8 cellular contexts compared by ENCODE assay signal in genomic region chr11:66068154-66068821, GRCh38. TPM values are rescaled to one million over a fixed set of nuclear protein-coding genes. Genes with fewer than 3 reads are reported as not detected.
DNase-seq lines count a peak whose midpoint lies in the region; ATAC-seq and TF ChIP-seq lines count a peak whose summit lies in the region.

No MANE protein-coding gene starts in this region.

- intact Hi-C loops in transverse colon (cut with DNase I; ENCODE audit: low total_unique reads) = no loop called here

- TF ChIP-seq CTCF in KMS-11 (conservative IDR thresholded peaks at IDR 0.05; ENCODE audit: low read depth, low read length) (peak; percentile 90), gastroesophageal sphincter (IDR thresholded peaks at IDR 0.05) (peak; percentile 76 to 93 (median 86)), parathyroid adenoma (IDR thresholded peaks at IDR 0.05) (peak; percentile 79), transverse colon (IDR thresholded peaks at IDR 0.05) (peak; percentile 82 to 95 (median 91))

- in situ Hi-C loops in transverse colon (cut with MboI; ENCODE audit: low pct_ligation_motif_present in 1 of 4, low pct_unique_long_range_greater_than_20kb in 1 of 4, low sequenced_read_pairs in 3 of 4) = loop anchor here in 1 of 4 donors (5.0 kb wide), 1 partner anchor 64 kb away; no protein-coding TSS in a partner anchor

- H3K27me3 ChIP-seq in KMS-11 (ENCODE audit: insufficient read depth, low read depth) = 0 out of 2 replicates have a peak, but pooled peaks cover 5% of the 10 kb centered on the region
- no peaks in the 10 kb centered on the region for H3K27me3 ChIP-seq in gastroesophageal sphincter
- H3K27me3 ChIP-seq in parathyroid adenoma (ENCODE audit: control insufficient read depth, insufficient read depth, low read length) = no peaks in the 10 kb centered on the region
- H3K27me3 ChIP-seq in transverse colon = no peaks in the 10 kb centered on the region

- H3K9me3 ChIP-seq in SK-N-MC (ENCODE audit: low read depth, low read length) (no peaks in the 10 kb centered on the region), gastroesophageal sphincter (no peaks in the 10 kb centered on the region), parathyroid adenoma (ENCODE audit: control insufficient read depth, low read length) (no peaks in the 10 kb centered on the region), transverse colon (no peaks in the 10 kb centered on the region)

- DNase-seq in DMS 273 (lab: John Stamatoyannopoulos, UW; ENCODE audit: unreplicated experiment) = peak; percentile 86
- peak; percentile 61 for DNase-seq in SK-N-MC (ENCODE audit: low read depth, low spot score)
- DNase-seq in activated naive CD4-positive, alpha-beta T cell treated with anti-CD3 and anti-CD28 coated beads, Interleukin-2, amount 50 U/mL, for 16 hours = peak; percentile 75
- peak; percentile 78 for DNase-seq in transverse colon
- no peak for DNase-seq in GM19240 (ENCODE audit: insufficient read length, low spot score)

- no peak overlapping the region for H3K4me3 ChIP-seq in KMS-11 (IDR thresholded peaks at IDR 0.05; ENCODE audit: insufficient read depth, low read depth, low read length)
- no peak overlapping the region for H3K4me3 ChIP-seq in SK-N-MC
- no peak overlapping the region for H3K4me3 ChIP-seq in gastroesophageal sphincter
- H3K4me3 ChIP-seq in parathyroid adenoma (ENCODE audit: low read depth, low read length) = no peak overlapping the region
- no peak overlapping the region for H3K4me3 ChIP-seq in transverse colon

- H3K79me2 ChIP-seq in KMS-11 (ENCODE audit: insufficient read depth, low read depth) = peaks cover 60% of the 10 kb centered on the region
- no peaks in the 10 kb centered on the region for H3K79me2 ChIP-seq in parathyroid adenoma

- H2AFZ ChIP-seq in KMS-11 (ENCODE audit: low read depth) (no peak overlapping the region), parathyroid adenoma (no peak overlapping the region)

- ATAC-seq in gastroesophageal sphincter = peak; percentile 27

- H3K27ac ChIP-seq in KMS-11 (peak overlapping the region; percentile 90), SK-N-MC (peak overlapping the region; percentile 72), gastroesophageal sphincter (peak overlapping the region; percentile 85 to 95 (median 90)), parathyroid adenoma (peak overlapping the region; percentile 75), transverse colon (peak overlapping the region; percentile 93 to 95 (median 94))

- H3K4me1 ChIP-seq in KMS-11 (ENCODE audit: low read depth, poor library complexity, severe bottlenecking) = peaks cover 81% of the 10 kb centered on the region
- H3K4me1 ChIP-seq in gastroesophageal sphincter = peaks cover 3 to 45% (median 18%) of the 10 kb centered on the region in 3 donors
- H3K4me1 ChIP-seq in parathyroid adenoma = peaks cover 6% of the 10 kb centered on the region
- H3K4me1 ChIP-seq in transverse colon = peaks cover 10 to 34% (median 24%) of the 10 kb centered on the region in 4 donors

- peaks cover 28% of the 10 kb centered on the region for H4K20me1 ChIP-seq in KMS-11 (ENCODE audit: insufficient read depth)

- TF ChIP-seq POLR2A in gastroesophageal sphincter (IDR thresholded peaks at IDR 0.05) (no peak), transverse colon (IDR thresholded peaks at IDR 0.05) (no peak)

- H3K36me3 ChIP-seq in KMS-11 (ENCODE audit: insufficient read depth) (peaks cover 22% of the 10 kb centered on the region; the same call in 1 of the 2 replicates), SK-N-MC (ENCODE audit: insufficient read depth, low read length) (peaks cover 56% of the 10 kb centered on the region), gastroesophageal sphincter (peaks cover 4 to 54% of the 10 kb centered on the region in 2 donors), parathyroid adenoma (ENCODE audit: control insufficient read depth, insufficient read depth, low read length) (no peaks in the 10 kb centered on the region), transverse colon (peaks cover 0 to 45% (median 20%) of the 10 kb centered on the region in 4 donors)

- H3K9ac ChIP-seq in KMS-11 (peak overlapping the region; percentile 55; the same call in 1 of the 2 replicates), SK-N-MC (ENCODE audit: insufficient read length) (no peak overlapping the region), parathyroid adenoma (no peak overlapping the region)

- WGBS in gastroesophageal sphincter (ENCODE audit: low coverage in 1 of 2), 2 donors = 27 to 43% methylated on average over 2 to 3 of the region's 17 CpGs
- 68 to 79% methylated on average over 5 to 13 of the region's 17 CpGs for WGBS in transverse colon (ENCODE audit: low coverage in 1 of 2), 2 donors

- peak overlapping the region; percentile 81 for H3K4me2 ChIP-seq in KMS-11
- H3K4me2 ChIP-seq in parathyroid adenoma (ENCODE audit: low read length) = no peak overlapping the region

- no peak for TF ChIP-seq EP300 in gastroesophageal sphincter (IDR thresholded peaks at IDR 0.05)
- no peak for TF ChIP-seq EP300 in transverse colon (IDR thresholded peaks at IDR 0.05; ENCODE audit: low read depth)

RNA-seq across cellular contexts. Expression of gene PACS1, which starts 1.8 kb away (rescaled TPM):
- total RNA-seq in gastroesophageal sphincter (10 to 100 TPM; 32.7 to 81.8 (median 38.2) TPM), transverse colon (10 to 100 TPM in 3 of 4 donors, 1 to 10 TPM in 1; 9.8 to 52.0 (median 27.2) TPM)

RNA-seq across cellular contexts. Expression of gene SF3B2, which starts 16.1 kb away (rescaled TPM):
- total RNA-seq in gastroesophageal sphincter = 100 to 1,000 TPM; 113 to 179 (median 160) TPM
- 100 to 1,000 TPM in 3 of 4 donors, 10 to 100 TPM in 1; 71.8 to 152 (median 137) TPM for total RNA-seq in transverse colon

RNA-seq across cellular contexts. Expression of gene GAL3ST3, which starts 19.3 kb away (rescaled TPM):
- 1 to 10 TPM; 1.2 to 7.8 (median 2.2) TPM for total RNA-seq in gastroesophageal sphincter
- not detected for total RNA-seq in transverse colon

RNA-seq across cellular contexts. Expression of gene CATSPER1, which starts 42.0 kb away (rescaled TPM):
- total RNA-seq in gastroesophageal sphincter = under 1 TPM in 1 of 4 donors, not detected in 3; 0.12 TPM
- not detected for total RNA-seq in transverse colon

RNA-seq across cellular contexts. Expression of gene CST6, which starts 56.5 kb away (rescaled TPM):
- total RNA-seq in gastroesophageal sphincter (1 to 10 TPM in 1 of 4 donors, not detected in 3; 1.7 TPM), transverse colon (not detected)
